ENCODE assay signal across 8 cellular contexts in genomic region chr4:53365486-53366300, GRCh38. TPM values are rescaled to one million over a fixed set of nuclear protein-coding genes. Genes with fewer than 3 reads are reported as not detected.
DNase-seq lines count a peak whose midpoint lies in the region; ATAC-seq and TF ChIP-seq lines count a peak whose summit lies in the region.

TSS of gene SCFD2 (minus strand) at chr4:53366061.

- H3K4me1 ChIP-seq in RWPE2 (ENCODE audit: insufficient read depth, poor library complexity, severe bottlenecking): peaks cover 5% of the 10 kb centered on the region

- H3K27ac Mint-ChIP-seq in activated T-helper 2 cell treated with anti-CD3 and anti-CD28 coated beads, Interferon-gamma antibody, Interleukin-2, Interleukin-4, amounts not matched to agents 10 μg/mL and 5 μg/mL and 100 μg/mL, durations not matched to agents 14 hours and 24 hours and 36 hours: peak within 1 kb of the TSS; percentile 94
- H3K27ac Mint-ChIP-seq in natural killer cell: peak within 1 kb of the TSS; percentile 86 to 96

- H3K27ac ChIP-seq in RWPE2 (ENCODE audit: poor library complexity, severe bottlenecking): no peak within 1 kb of the TSS

- no peak for TF ChIP-seq CTCF in RWPE2 (IDR thresholded peaks at IDR 0.05; ENCODE audit: poor library complexity, severe bottlenecking)
- no peak for TF ChIP-seq CTCF in natural killer cell (IDR thresholded peaks at IDR 0.05)

- H3K4me1 Mint-ChIP-seq in activated T-helper 2 cell treated with anti-CD3 and anti-CD28 coated beads, Interferon-gamma antibody, Interleukin-2, Interleukin-4, amounts not matched to agents 10 μg/mL and 5 μg/mL and 100 μg/mL, durations not matched to agents 14 hours and 24 hours and 36 hours (ENCODE audit: low read depth): peaks cover 37% of the 10 kb centered on the region
- H3K4me1 Mint-ChIP-seq in natural killer cell: peaks cover 33 to 42% of the 10 kb centered on the region in 2 donors

- no peaks in the 10 kb centered on the region for H3K9me3 Mint-ChIP-seq in activated T-helper 2 cell treated with anti-CD3 and anti-CD28 coated beads, Interferon-gamma antibody, Interleukin-2, Interleukin-4, amounts not matched to agents 10 μg/mL and 5 μg/mL and 100 μg/mL, durations not matched to agents 14 hours and 24 hours and 36 hours
- no peaks in the 10 kb centered on the region for H3K9me3 Mint-ChIP-seq in natural killer cell

- H3K27me3 Mint-ChIP-seq in activated T-helper 2 cell treated with anti-CD3 and anti-CD28 coated beads, Interferon-gamma antibody, Interleukin-2, Interleukin-4, amounts not matched to agents 10 μg/mL and 5 μg/mL and 100 μg/mL, durations not matched to agents 14 hours and 24 hours and 36 hours (ENCODE audit: low read depth): peaks cover 17% of the 10 kb centered on the region
- peaks cover 21 to 27% of the 10 kb centered on the region in 2 donors for H3K27me3 Mint-ChIP-seq in natural killer cell (ENCODE audit: low read depth in 2 of 2)

- peak within 1 kb of the TSS; percentile 95 for H3K4me3 Mint-ChIP-seq in activated T-helper 2 cell treated with anti-CD3 and anti-CD28 coated beads, Interferon-gamma antibody, Interleukin-2, Interleukin-4, amounts not matched to agents 10 μg/mL and 5 μg/mL and 100 μg/mL, durations not matched to agents 14 hours and 24 hours and 36 hours (ENCODE audit: low read depth)
- peak within 1 kb of the TSS; percentile 97 for H3K4me3 Mint-ChIP-seq in natural killer cell

- H3K9me3 ChIP-seq in RWPE2 (ENCODE audit: severe bottlenecking): no peaks in the 10 kb centered on the region

- peaks cover 9% of the 10 kb centered on the region for H3K36me3 Mint-ChIP-seq in activated T-helper 2 cell treated with anti-CD3 and anti-CD28 coated beads, Interferon-gamma antibody, Interleukin-2, Interleukin-4, amounts not matched to agents 10 μg/mL and 5 μg/mL and 100 μg/mL, durations not matched to agents 14 hours and 24 hours and 36 hours (ENCODE audit: low read depth)
- H3K36me3 Mint-ChIP-seq in natural killer cell: no peaks in the 10 kb centered on the region

- H3K4me3 ChIP-seq in RWPE2 (ENCODE audit: severe bottlenecking): peak within 1 kb of the TSS; percentile 73

- no peaks in the 10 kb centered on the region for H3K36me3 ChIP-seq in RWPE2 (ENCODE audit: low read depth)

- ATAC-seq in RWPE2 (ENCODE audit: low read depth) (peak; percentile 95), natural killer cell (peak; percentile 97 to 99 (median 98))

- no peaks in the 10 kb centered on the region for H3K27me3 ChIP-seq in RWPE2 (ENCODE audit: insufficient read depth, poor library complexity, severe bottlenecking)

- intact Hi-C loops in activated T-helper 2 cell treated with anti-CD3 and anti-CD28 coated beads, Interferon-gamma antibody, Interleukin-2, Interleukin-4, amounts not matched to agents 10 μg/mL and 5 μg/mL and 100 μg/mL, durations not matched to agents 14 hours and 24 hours and 36 hours (cut with micrococcal nuclease): loop anchor here (1.0 to 10.0 kb wide), 4 partner anchors 12 to 697 kb away; partner anchors contain the start of genes CHIC2 and FIP1L1
- intact Hi-C loops in natural killer cell (cut with micrococcal nuclease): loop anchor here (1.0 kb wide), 1 partner anchor 12 kb away; the partner anchor contains the start of gene FIP1L1

- DNase-seq in EH (ENCODE audit: low read depth) (peak; percentile 97), H4 (ENCODE audit: low spot score) (peak; percentile 98), LoVo (ENCODE audit: low spot score) (peak; percentile 96), RWPE2 (ENCODE audit: low spot score) (peak; percentile 96), fibroblast of peridontal ligament (ENCODE audit: extremely low read depth) (peak; percentile 98), natural killer cell (peak; percentile 94)
- peak; percentile 94 for DNase-seq in activated T-helper 2 cell treated with anti-CD3 and anti-CD28 coated beads, Interferon-gamma antibody, Interleukin-2, Interleukin-4, amounts not matched to agents 10 μg/mL and 5 μg/mL and 100 μg/mL, durations not matched to agents 14 hours and 24 hours and 36 hours (ENCODE audit: low spot score)
- peak; percentile 93 for DNase-seq in stimulated activated naive CD4-positive, alpha-beta T cell treated with Interleukin-2 at 50 U/mL for 16 hours (lab: John Stamatoyannopoulos, UW)

RNA-seq across cellular contexts. Expression of gene SCFD2, which starts in this region (rescaled TPM):
- 15.6 and 16.2 TPM in 2 replicates for total RNA-seq in H4 (2014; rRNA removed; shearing (Covaris generic))
- total RNA-seq in activated T-helper 2 cell treated with anti-CD3 and anti-CD28 coated beads, Interferon-gamma antibody, Interleukin-2, Interleukin-4, amounts not matched to agents 10 μg/mL and 5 μg/mL and 100 μg/mL, durations not matched to agents 14 hours and 24 hours and 36 hours: 26.3 and 31.7 TPM in 2 replicates
- 10 to 100 TPM; 26.4 to 29.4 (median 28.9) TPM for total RNA-seq in natural killer cell
